In the genomic region with DNA sequence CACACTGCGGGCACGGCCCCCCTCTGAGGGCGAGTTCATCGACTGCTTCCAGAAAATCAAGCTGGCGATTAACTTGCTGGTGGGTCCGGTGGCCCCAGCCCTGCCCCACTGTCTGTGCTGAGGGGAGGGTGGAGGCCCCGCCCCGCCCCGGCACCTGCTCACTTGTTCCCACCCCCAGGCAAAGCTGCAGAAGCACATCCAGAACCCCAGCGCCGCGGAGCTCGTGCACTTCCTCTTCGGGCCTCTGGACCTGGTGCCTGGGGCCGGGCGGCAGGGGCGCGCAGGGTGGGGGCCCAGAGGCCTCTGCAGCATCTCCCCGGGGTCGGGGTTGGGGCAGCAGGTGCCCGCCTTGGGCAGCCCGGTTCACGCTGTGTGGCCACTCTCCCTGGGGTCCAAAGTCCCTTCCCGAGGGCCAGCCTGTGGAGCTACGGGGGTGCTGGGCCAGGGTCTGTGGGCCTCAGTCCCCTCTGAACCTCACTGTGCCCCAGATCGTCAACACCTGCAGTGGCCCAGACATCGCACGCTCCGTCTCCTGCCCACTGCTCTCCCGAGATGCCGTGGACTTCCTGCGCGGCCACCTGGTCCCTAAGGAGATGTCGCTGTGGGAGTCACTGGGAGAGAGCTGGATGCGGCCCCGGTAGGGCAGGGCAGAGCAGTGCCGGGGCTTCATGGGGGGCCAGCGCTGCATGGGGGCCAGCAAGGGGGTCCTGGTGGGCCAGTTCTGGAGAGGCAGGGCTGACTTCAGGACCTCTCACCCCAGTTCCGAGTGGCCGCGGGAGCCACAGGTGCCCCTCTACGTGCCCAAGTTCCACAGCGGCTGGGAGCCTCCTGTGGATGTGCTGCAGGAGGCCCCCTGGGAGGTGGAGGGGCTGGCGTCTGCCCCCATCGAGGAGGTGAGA, we compare ENCODE assay signal across 10 cellular contexts. TPM values are rescaled to one million over a fixed set of nuclear protein-coding genes. Genes with fewer than 3 reads are reported as not detected.
DNase-seq lines count a peak whose midpoint lies in the region; ATAC-seq and TF ChIP-seq lines count a peak whose summit lies in the region.
"Had no signal": no experiment of that assay in that cellular context is flagged by ENCODE, and none has a peak within 500 bp of the region (broad histone marks: within the 10 kb centered on the region; RNA-seq: fewer than 3 reads in every experiment).

No MANE protein-coding gene starts in this region.

- no peak for TF ChIP-seq EP300 in transverse colon (IDR thresholded peaks at IDR 0.05; ENCODE audit: low read depth)

- in situ Hi-C loops in Panc1 (cut with HindIII; ENCODE audit: low pct_unique_long_range_greater_than_20kb, low sequenced_read_pairs) = no loop called here
- in situ Hi-C loops in transverse colon (cut with MboI; ENCODE audit: low pct_ligation_motif_present in 1 of 4, low pct_unique_long_range_greater_than_20kb in 1 of 4, low sequenced_read_pairs in 3 of 4) = loop anchor here in 1 of 4 donors (10.0 kb wide), 1 partner anchor 57 kb away; no protein-coding TSS in a partner anchor

- H3K27ac ChIP-seq in Panc1 (ENCODE audit: low read length) = no peak overlapping the region
- H3K27ac ChIP-seq in transverse colon = no peak overlapping the region
- H3K27ac ChIP-seq: suprapubic skin had no signal

- no peak overlapping the region for H3K27ac Mint-ChIP-seq in activated naive CD8-positive, alpha-beta T cell treated with anti-CD3 and anti-CD28 coated beads, Interleukin-2, amount 50 U/mL, for 24 hours

- intact Hi-C loops in Panc1 (cut with micrococcal nuclease; ENCODE audit: unreplicated experiment) = loop anchor here (5.0 to 10.0 kb wide), 2 partner anchors 60 to 167 kb away; no protein-coding TSS in a partner anchor
- intact Hi-C loops in transverse colon (cut with DNase I; ENCODE audit: low total_unique reads) = loop anchor here (5.0 kb wide), 1 partner anchor 165 kb away; no protein-coding TSS in a partner anchor

- H3K27me3 Mint-ChIP-seq in activated naive CD8-positive, alpha-beta T cell treated with anti-CD3 and anti-CD28 coated beads, Interleukin-2, amount 50 U/mL, for 24 hours = peaks cover 28% of the 10 kb centered on the region

- 55% methylated on average over 32 of the region's 45 CpGs; no CpG with 5 or more reads in 1 of the 2 donors for WGBS in transverse colon (ENCODE audit: low coverage in 1 of 2), 2 donors

- no peak overlapping the region for H3K4me3 Mint-ChIP-seq in activated naive CD8-positive, alpha-beta T cell treated with anti-CD3 and anti-CD28 coated beads, Interleukin-2, amount 50 U/mL, for 24 hours

- TF ChIP-seq CTCF in Panc1 (IDR thresholded peaks at IDR 0.05) (no peak), transverse colon (IDR thresholded peaks at IDR 0.05) (peak in 1 of 5 experiments; percentile 9)

- TF ChIP-seq POLR2A in transverse colon (IDR thresholded peaks at IDR 0.05) = no peak

- H3K27me3 ChIP-seq in Panc1 (ENCODE audit: control insufficient read depth, insufficient read depth, low read length) (no peaks in the 10 kb centered on the region), transverse colon (peaks cover 51% of the 10 kb centered on the region)

- POLR2A ChIA-PET in Panc1 (lab: Charles Lee) = no interaction called here

- peaks cover 23% of the 10 kb centered on the region for H3K4me1 Mint-ChIP-seq in activated naive CD8-positive, alpha-beta T cell treated with anti-CD3 and anti-CD28 coated beads, Interleukin-2, amount 50 U/mL, for 24 hours

- H3K4me3 ChIP-seq in Panc1 (ENCODE audit: low read depth in 2 of 2, low read length in 2 of 2) = no peak overlapping the region
- no peak overlapping the region for H3K4me3 ChIP-seq in transverse colon

- peak; percentile 75 for DNase-seq in activated CD8-positive, alpha-beta memory T cell treated with anti-CD3 and anti-CD28 coated beads for 24 hours
- no peak for DNase-seq in activated CD8-positive, alpha-beta memory T cell treated with anti-CD3 and anti-CD28 coated beads, Interleukin-2, amount 50 U/mL, for 48 hours
- DNase-seq in Panc1 (ENCODE audit: low read depth, low spot score) (no peak), transverse colon (peak; percentile 61), anterior cingulate cortex (lab: John Stamatoyannopoulos, UW) (no peak)
- DNase-seq in activated naive CD8-positive, alpha-beta T cell treated with anti-CD3 and anti-CD28 coated beads, Interleukin-2, amount 50 U/mL, for 24 hours = peak; percentile 56

- H3K9me3 ChIP-seq in Panc1 (ENCODE audit: control insufficient read depth, insufficient read depth, low read depth, low read length) = no peaks in the 10 kb centered on the region
- no peaks in the 10 kb centered on the region for H3K9me3 ChIP-seq in transverse colon
- H3K9me3 ChIP-seq: suprapubic skin had no signal

- no peaks in the 10 kb centered on the region for H3K9me3 Mint-ChIP-seq in activated naive CD8-positive, alpha-beta T cell treated with anti-CD3 and anti-CD28 coated beads, Interleukin-2, amount 50 U/mL, for 24 hours
- H3K9me3 Mint-ChIP-seq: nephron had no signal

- H3K4me1 ChIP-seq in Panc1 (ENCODE audit: control insufficient read depth, insufficient read depth, low read length) (peaks cover 15% of the 10 kb centered on the region), transverse colon (peaks cover 14 to 43% (median 38%) of the 10 kb centered on the region in 4 donors)

- CTCF ChIA-PET in Panc1 (lab: Charles Lee) = interaction anchor here (0.6 to 1.4 kb wide), 5 partner anchors 10 to 55 kb away, joined by 4 to 11 read pairs (median 5); no protein-coding TSS in a partner anchor

- H3K36me3 Mint-ChIP-seq in activated naive CD8-positive, alpha-beta T cell treated with anti-CD3 and anti-CD28 coated beads, Interleukin-2, amount 50 U/mL, for 24 hours (ENCODE audit: low read depth) = no peaks in the 10 kb centered on the region

- H3K36me3 ChIP-seq in Panc1 (ENCODE audit: control insufficient read depth, insufficient read depth, low read length) = peaks cover 5% of the 10 kb centered on the region; the same call in 1 of the 2 replicates
- no peaks in the 10 kb centered on the region for H3K36me3 ChIP-seq in transverse colon

- BruUV-seq in Panc1 (replicated peaks; lab: Mats Ljungman, UMichigan) = no TSS peak

- ATAC-seq in Panc1 = peak; percentile 23
- ATAC-seq in activated naive CD8-positive, alpha-beta T cell treated with anti-CD3 and anti-CD28 coated beads, Interleukin-2, amount 50 U/mL, for 24 hours = peak; percentile 25
- no peak for ATAC-seq in HG03045 (IDR thresholded peaks at IDR 0.05; ENCODE audit: unreplicated experiment)
- no peak for ATAC-seq in GM21526 (IDR thresholded peaks at IDR 0.05; ENCODE audit: low FRiP score, unreplicated experiment)

RNA-seq across cellular contexts. Expression of a gene that starts 16.1 kb away (rescaled TPM):
- total RNA-seq in Panc1 (2021; ENCODE audit: unreplicated experiment) (256 TPM), transverse colon (1,000 to 10,000 TPM in 1 of 4 donors, 100 to 1,000 TPM in 3; 257 to 1,130 (median 322) TPM)
- polyA plus RNA-seq in Panc1 (2012; ENCODE audit: insufficient read length) = 495 TPM

RNA-seq across cellular contexts. Expression of a gene that starts 25.1 kb away (rescaled TPM):
- total RNA-seq in Panc1 (2021; ENCODE audit: unreplicated experiment) (257 TPM), transverse colon (100 to 1,000 TPM; 124 to 164 (median 141) TPM)
- 397 TPM for polyA plus RNA-seq in Panc1 (2012; ENCODE audit: insufficient read length)

RNA-seq across cellular contexts. Expression of a gene that starts 26.5 kb away (rescaled TPM):
- total RNA-seq in Panc1 (2021; ENCODE audit: unreplicated experiment) (45.2 TPM), transverse colon (100 to 1,000 TPM in 1 of 4 donors, 10 to 100 TPM in 3; 19.3 to 121 (median 41.8) TPM)
- 35.2 TPM for polyA plus RNA-seq in Panc1 (2012; ENCODE audit: insufficient read length)

RNA-seq across cellular contexts. Expression of a gene that starts 27.1 kb away (rescaled TPM):
- total RNA-seq in Panc1 (2021; ENCODE audit: unreplicated experiment) (105 TPM), transverse colon (10 to 100 TPM; 24.4 to 84.5 (median 34.0) TPM)
- polyA plus RNA-seq in Panc1 (2012; ENCODE audit: insufficient read length) = 143 TPM

RNA-seq across cellular contexts. Expression of a gene that starts 55.1 kb away (rescaled TPM):
- total RNA-seq in Panc1 (2021; ENCODE audit: unreplicated experiment) = 229 TPM
- polyA plus RNA-seq in Panc1 (2012; ENCODE audit: insufficient read length) = 200 TPM
- total RNA-seq in transverse colon = 100 to 1,000 TPM in 1 of 4 donors, 10 to 100 TPM in 3; 28.0 to 239 (median 38.4) TPM

Comparison
In these comparisons a context has a peak if more than half of its experiments do, and no peak if none do; other contexts are left out.
1. DNase-seq: peak in activated CD8-positive, alpha-beta memory T cell treated with anti-CD3 and anti-CD28 coated beads for 24 hours (single experiment), activated naive CD8-positive, alpha-beta T cell treated with anti-CD3 and anti-CD28 coated beads, Interleukin-2, amount 50 U/mL, for 24 hours (single experiment) and transverse colon (single experiment); none in activated CD8-positive, alpha-beta memory T cell treated with anti-CD3 and anti-CD28 coated beads, Interleukin-2, amount 50 U/mL, for 48 hours (single experiment), Panc1 (single experiment) and anterior cingulate cortex (0 of 58).
2. ATAC-seq: peak in Panc1 (single experiment) and activated naive CD8-positive, alpha-beta T cell treated with anti-CD3 and anti-CD28 coated beads, Interleukin-2, amount 50 U/mL, for 24 hours (single experiment); none in HG03045 (single experiment) and GM21526 (single experiment).